ENCODE assay signal across 9 cellular contexts in genomic region chr5:6732634-6733410, GRCh38. TPM values are rescaled to one million over a fixed set of nuclear protein-coding genes. Genes with fewer than 3 reads are reported as not detected.
DNase-seq lines count a peak whose midpoint lies in the region; ATAC-seq and TF ChIP-seq lines count a peak whose summit lies in the region.
"Had no signal": no experiment of that assay in that cellular context is flagged by ENCODE, and none has a peak within 500 bp of the region (broad histone marks: within the 10 kb centered on the region; RNA-seq: fewer than 3 reads in every experiment).

No MANE protein-coding gene starts in this region.

- intact Hi-C loops in activated CD4-positive, alpha-beta T cell treated with anti-CD3 and anti-CD28 coated beads for 36 hours (cut with DNase I, micrococcal nuclease): loop anchor here in 1 of 2 experiments (5.0 kb wide), 1 partner anchor 356 kb away; the partner anchor contains the start of gene MED10

- H3K4me3 ChIP-seq in SK-N-MC: no peak overlapping the region
- peak overlapping the region; percentile 46 for H3K4me3 ChIP-seq in fibroblast of pulmonary artery (replicated peaks; ENCODE audit: low read depth, low read length)
- no peak overlapping the region for H3K4me3 ChIP-seq in rectal smooth muscle tissue (ENCODE audit: low read length)

- POLR2A ChIA-PET in activated CD4-positive, alpha-beta T cell treated with anti-CD3 and anti-CD28 coated beads for 36 hours (lab: Charles Lee): no interaction called here

- peaks cover 88% of the 10 kb centered on the region for H3K4me1 Mint-ChIP-seq in activated CD4-positive, alpha-beta T cell treated with anti-CD3 and anti-CD28 coated beads for 36 hours

- peaks cover 30% of the 10 kb centered on the region for H3K36me3 Mint-ChIP-seq in activated CD4-positive, alpha-beta T cell treated with anti-CD3 and anti-CD28 coated beads for 36 hours (ENCODE audit: low read depth)

- DNase-seq in EL (peak; percentile 93), SK-N-MC (ENCODE audit: low read depth, low spot score) (no peak), fibroblast of pulmonary artery (ENCODE audit: low read depth) (peak; percentile 82), SK-N-DZ (ENCODE audit: low spot score) (no peak)
- DNase-seq in NK-92 treated with Interleukin-12 subunit alpha and Interleukin-12 subunit beta, amount 100 ng/mL, for 24 hours (lab: John Stamatoyannopoulos, UW): no peak
- DNase-seq in activated CD4-positive, alpha-beta T cell treated with anti-CD3 and anti-CD28 coated beads for 36 hours: no peak
- DNase-seq: activated naive CD4-positive, alpha-beta T cell treated with anti-CD3 and anti-CD28 coated beads for 36 hours had no signal

- H3K9me3 ChIP-seq in SK-N-MC (ENCODE audit: low read depth, low read length): no peaks in the 10 kb centered on the region

- H3K4me3 Mint-ChIP-seq in activated CD4-positive, alpha-beta T cell treated with anti-CD3 and anti-CD28 coated beads for 36 hours: no peak overlapping the region
- H3K4me3 Mint-ChIP-seq: activated naive CD4-positive, alpha-beta T cell treated with anti-CD3 and anti-CD28 coated beads for 36 hours had no signal

- H3K4me1 ChIP-seq in rectal smooth muscle tissue (ENCODE audit: control insufficient read depth, insufficient read depth, low read length): peaks cover 9% of the 10 kb centered on the region

- H3K27ac ChIP-seq in SK-N-MC (no peak overlapping the region), rectal smooth muscle tissue (ENCODE audit: low read depth, low read length) (no peak overlapping the region)

- no peak overlapping the region for H3K27ac Mint-ChIP-seq in activated CD4-positive, alpha-beta T cell treated with anti-CD3 and anti-CD28 coated beads for 36 hours

- H3K27me3 Mint-ChIP-seq in activated CD4-positive, alpha-beta T cell treated with anti-CD3 and anti-CD28 coated beads for 36 hours: no peaks in the 10 kb centered on the region

- no peak for ATAC-seq in activated CD4-positive, alpha-beta T cell treated with anti-CD3 and anti-CD28 coated beads for 36 hours
- no peak for ATAC-seq in GM18517 (IDR thresholded peaks at IDR 0.05; ENCODE audit: unreplicated experiment)

- TF ChIP-seq CTCF in fibroblast of pulmonary artery (IDR thresholded peaks at IDR 0.05; ENCODE audit: low read length, missing control alignments): no peak

- no peaks in the 10 kb centered on the region for H3K9me3 Mint-ChIP-seq in activated CD4-positive, alpha-beta T cell treated with anti-CD3 and anti-CD28 coated beads for 36 hours (ENCODE audit: low read depth)
- H3K9me3 Mint-ChIP-seq: activated naive CD4-positive, alpha-beta T cell treated with anti-CD3 and anti-CD28 coated beads for 36 hours had no signal

- H3K9ac ChIP-seq in SK-N-MC (ENCODE audit: insufficient read length) (peak overlapping the region; percentile 54), rectal smooth muscle tissue (ENCODE audit: low read length) (peak overlapping the region; percentile 16)

- H3K27me3 ChIP-seq in rectal smooth muscle tissue (ENCODE audit: control insufficient read depth, insufficient read depth, low read length): no peaks in the 10 kb centered on the region

- CTCF ChIA-PET in activated CD4-positive, alpha-beta T cell treated with anti-CD3 and anti-CD28 coated beads for 36 hours (lab: Charles Lee): interaction anchor here (0.7 to 2.1 kb wide), 3 partner anchors 11 to 27 kb away, joined by 3 to 6 read pairs (median 6); no protein-coding TSS in a partner anchor

- H3K36me3 ChIP-seq in SK-N-MC (ENCODE audit: insufficient read depth, low read length) (peaks cover 11% of the 10 kb centered on the region; the same call in 1 of the 2 replicates), rectal smooth muscle tissue (ENCODE audit: control insufficient read depth, insufficient read depth, low read length) (peaks cover 3% of the 10 kb centered on the region)

RNA-seq across cellular contexts. Expression of gene TENT4A, which starts 19.6 kb away (rescaled TPM):
- polyA plus RNA-seq in SK-N-DZ (2014; cell fraction: cytosol; rRNA removed): 11.5 and 16.6 TPM in 2 replicates
- 57.7 and 92.4 TPM in 2 replicates for polyA plus RNA-seq in SK-N-DZ (2014; cell fraction: nucleus; rRNA removed)
- 10 to 100 TPM; 29.2 to 33.3 TPM for total RNA-seq in activated CD4-positive, alpha-beta T cell treated with anti-CD3 and anti-CD28 coated beads for 36 hours

Comparison
In these comparisons a context has a peak if more than half of its experiments do, and no peak if none do; other contexts are left out.
1. DNase-seq: peak in EL (single experiment) and fibroblast of pulmonary artery (single experiment); none in SK-N-MC (single experiment), NK-92 treated with Interleukin-12 subunit alpha and Interleukin-12 subunit beta, amount 100 ng/mL, for 24 hours (single experiment), SK-N-DZ (single experiment) and activated CD4-positive, alpha-beta T cell treated with anti-CD3 and anti-CD28 coated beads for 36 hours (single experiment).